9 cellular contexts compared by ENCODE assay signal in the genomic region with DNA sequence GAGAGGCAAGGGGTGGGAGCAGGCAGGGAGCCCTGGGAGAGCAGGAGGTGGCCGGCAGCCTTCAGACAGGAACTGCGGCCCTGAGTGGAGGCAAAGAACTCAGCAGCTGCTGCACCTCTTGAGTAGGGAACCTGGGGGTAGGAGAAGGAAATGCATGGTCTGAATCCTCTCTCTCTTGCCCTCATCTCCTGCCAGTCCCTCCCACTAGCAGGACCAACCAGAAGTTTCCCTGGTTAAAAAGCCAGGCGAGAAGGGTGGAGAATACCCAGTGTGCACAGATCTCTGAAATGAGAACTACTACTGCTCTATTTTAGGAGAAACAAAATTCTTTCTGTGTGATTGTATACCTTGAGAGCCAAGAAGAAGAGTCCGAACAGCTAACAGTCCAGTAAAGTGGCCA. TPM values are rescaled to one million over a fixed set of nuclear protein-coding genes. Genes with fewer than 3 reads are reported as not detected.
DNase-seq lines count a peak whose midpoint lies in the region; ATAC-seq and TF ChIP-seq lines count a peak whose summit lies in the region.
"Had no signal": no experiment of that assay in that cellular context is flagged by ENCODE, and none has a peak within 500 bp of the region (broad histone marks: within the 10 kb centered on the region; RNA-seq: fewer than 3 reads in every experiment).

No MANE protein-coding gene starts in this region.

- TF ChIP-seq POLR2A in body of pancreas (IDR thresholded peaks at IDR 0.05), result peak in 2 of 3 donors; percentile 33 to 39

- H3K27ac Mint-ChIP-seq in CD4-positive, alpha-beta memory T cell, result no peak overlapping the region

- H3K4me3 Mint-ChIP-seq in CD4-positive, alpha-beta memory T cell, result no peak overlapping the region

- H3K4me3 ChIP-seq in HL-60 (replicated peaks; ENCODE audit: insufficient read depth, low read length), result no peak overlapping the region
- no peak overlapping the region for H3K4me3 ChIP-seq in body of pancreas
- peak overlapping the region in 1 of 5 donors; percentile 11 for H3K4me3 ChIP-seq in subcutaneous abdominal adipose tissue (ENCODE audit: low read depth in 1 of 5, low read length in 5 of 5)
- no peak overlapping the region for H3K4me3 ChIP-seq in CD4-positive, alpha-beta memory T cell (ENCODE audit: low read length in 2 of 2)

- TF ChIP-seq CTCF in HL-60 (IDR thresholded peaks at IDR 0.05; ENCODE audit: insufficient read depth, low read length) (no peak), body of pancreas (IDR thresholded peaks at IDR 0.05) (peak in 5 of 7 experiments; percentile 14 to 41 (median 30))

- peaks cover 24 to 35% (median 30%) of the 10 kb centered on the region in 4 donors for H3K4me1 Mint-ChIP-seq in CD4-positive, alpha-beta memory T cell

- 38 to 41% methylated on average over 4 of the region's 4 CpGs for WGBS in body of pancreas, 2 donors

- DNase-seq in HL-60 (ENCODE audit: low read depth in 1 of 2, low spot score in 1 of 2), result peak in 1 of 2 experiments; percentile 47
- peak in 3 of 4 donors; percentile 50 to 65 (median 57) for DNase-seq in body of pancreas
- DNase-seq in iPS-NIHi11 (ENCODE audit: low spot score), result peak; percentile 53
- DNase-seq in CD4-positive, alpha-beta memory T cell, result no peak
- no peak for DNase-seq in NCI-H2081 treated with DMSO at 0.1 percent for 48 hours (lab: John Stamatoyannopoulos, UW)
- no peak for DNase-seq in activated T-cell treated with anti-CD3 and anti-CD28 coated beads, Interleukin-2, amount 50 U/mL, for 1 hour
- DNase-seq: activated B cell treated with CpG ODN at 0.5 μM for 24 hours had no signal

- no peaks in the 10 kb centered on the region for H3K27me3 Mint-ChIP-seq in CD4-positive, alpha-beta memory T cell
- H3K27me3 Mint-ChIP-seq: activated B cell treated with CpG ODN at 0.5 μM for 24 hours had no signal

- no peaks in the 10 kb centered on the region for H3K9me3 Mint-ChIP-seq in CD4-positive, alpha-beta memory T cell
- H3K9me3 Mint-ChIP-seq: activated B cell treated with CpG ODN at 0.5 μM for 24 hours had no signal

- POLR2A ChIA-PET in CD4-positive, alpha-beta memory T cell (lab: Charles Lee; ENCODE audit: partially characterized antibody), result interaction anchor here (1.3 to 2.4 kb wide), 4 partner anchors 44 to 199 kb away, joined by 4 to 13 read pairs (median 4); a partner anchor contains a TSS

- ATAC-seq in body of pancreas, result peak; percentile 54
- ATAC-seq in GM21423 (IDR thresholded peaks at IDR 0.05; ENCODE audit: unreplicated experiment), result no peak

- peak overlapping the region in 3 of 5 donors; percentile 19 to 56 (median 43) for H3K9ac ChIP-seq in subcutaneous abdominal adipose tissue (ENCODE audit: low read length in 5 of 5)

- peaks cover 31% of the 10 kb centered on the region for H3K4me1 ChIP-seq in body of pancreas
- H3K4me1 ChIP-seq in subcutaneous abdominal adipose tissue (ENCODE audit: control insufficient read depth in 5 of 5, insufficient read depth in 5 of 5, low read length in 5 of 5), result peaks cover 4 to 12% (median 8%) of the 10 kb centered on the region in 5 donors
- peaks cover 26% of the 10 kb centered on the region for H3K4me1 ChIP-seq in CD4-positive, alpha-beta memory T cell (ENCODE audit: insufficient read depth, low read length)

- H3K9me3 ChIP-seq in body of pancreas, result no peaks in the 10 kb centered on the region
- H3K9me3 ChIP-seq in subcutaneous abdominal adipose tissue (ENCODE audit: control insufficient read depth in 5 of 5, low read length in 5 of 5), result no peaks in the 10 kb centered on the region
- H3K9me3 ChIP-seq in CD4-positive, alpha-beta memory T cell (ENCODE audit: control insufficient read depth in 1 of 2, low read length in 2 of 2), result no peaks in the 10 kb centered on the region

- intact Hi-C loops in body of pancreas (cut with DNase I), result no loop called here
- intact Hi-C loops in CD4-positive, alpha-beta memory T cell (cut with micrococcal nuclease), result no loop called here

- CTCF ChIA-PET in CD4-positive, alpha-beta memory T cell (lab: Charles Lee; ENCODE audit: partially characterized antibody), result interaction anchor here (0.6 to 5.8 kb wide), 17 partner anchors 10 to 263 kb away, joined by 3 to 80 read pairs (median 5); a partner anchor contains a TSS

- peaks cover 18 to 20% of the 10 kb centered on the region in 2 donors for H3K36me3 Mint-ChIP-seq in CD4-positive, alpha-beta memory T cell

- H3K27ac ChIP-seq in HL-60 (replicated peaks), result 0 out of 2 replicates have a peak overlapping the region, but pooled peaks have one; percentile 9
- H3K27ac ChIP-seq in body of pancreas, result peak overlapping the region; percentile 64 to 80 (median 74)
- H3K27ac ChIP-seq in subcutaneous abdominal adipose tissue (ENCODE audit: low read depth, low read length), result peak overlapping the region; percentile 55
- no peak overlapping the region for H3K27ac ChIP-seq in CD4-positive, alpha-beta memory T cell (ENCODE audit: low read depth, low read length)

- H3K36me3 ChIP-seq in body of pancreas (replicated peaks in 1 of 2; ENCODE audit: insufficient read depth in 1 of 2, low read depth in 2 of 2) (peaks cover 0 to 2% of the 10 kb centered on the region in 2 donors), subcutaneous abdominal adipose tissue (ENCODE audit: control insufficient read depth in 5 of 5, insufficient read depth in 5 of 5, low read length in 5 of 5) (peaks cover 0 to 13% (median 12%) of the 10 kb centered on the region in 5 donors)
- no peaks in the 10 kb centered on the region for H3K36me3 ChIP-seq in CD4-positive, alpha-beta memory T cell (ENCODE audit: insufficient read depth, low read length)

- H3K27me3 ChIP-seq in HL-60 (ENCODE audit: insufficient read depth, poor library complexity, severe bottlenecking), result no peaks in the 10 kb centered on the region
- H3K27me3 ChIP-seq in body of pancreas, result no peaks in the 10 kb centered on the region
- H3K27me3 ChIP-seq in subcutaneous abdominal adipose tissue (ENCODE audit: control insufficient read depth in 5 of 5, insufficient read depth in 4 of 5, low read length in 5 of 5), result no peaks in the 10 kb centered on the region
- no peaks in the 10 kb centered on the region for H3K27me3 ChIP-seq in CD4-positive, alpha-beta memory T cell (ENCODE audit: insufficient read depth, low read length)

RNA-seq across cellular contexts. Expression of a gene that starts 25.4 kb away (rescaled TPM):
- 10 to 100 TPM; 61.0 to 62.0 TPM for total RNA-seq in body of pancreas
- total RNA-seq in CD4-positive, alpha-beta memory T cell, result 10 to 100 TPM; 41.1 to 42.7 TPM
- polyA plus RNA-seq in CD4-positive, alpha-beta memory T cell, result 10 to 100 TPM; 27.3 to 54.1 TPM

RNA-seq across cellular contexts. Expression of a gene that starts 39.9 kb away (rescaled TPM):
- under 1 TPM; 0.26 to 0.33 TPM for total RNA-seq in body of pancreas
- under 1 TPM; 0.38 to 0.42 TPM for total RNA-seq in CD4-positive, alpha-beta memory T cell
- under 1 TPM; 0.04 to 0.24 TPM for polyA plus RNA-seq in CD4-positive, alpha-beta memory T cell

RNA-seq across cellular contexts. Expression of a gene that starts 51.1 kb away (rescaled TPM):
- total RNA-seq in body of pancreas, result 10 to 100 TPM; 19.1 to 80.4 TPM
- 10 to 100 TPM; 56.7 to 58.0 TPM for total RNA-seq in CD4-positive, alpha-beta memory T cell
- 100 to 1,000 TPM; 126 to 159 TPM for polyA plus RNA-seq in CD4-positive, alpha-beta memory T cell

Comparison
In these comparisons a context has a peak if more than half of its experiments do, and no peak if none do; other contexts are left out.
1. DNase-seq: peak in body of pancreas (3 of 4) and iPS-NIHi11 (single experiment); none in CD4-positive, alpha-beta memory T cell (0 of 5), NCI-H2081 treated with DMSO at 0.1 percent for 48 hours (single experiment) and activated T-cell treated with anti-CD3 and anti-CD28 coated beads, Interleukin-2, amount 50 U/mL, for 1 hour (single experiment).